11 cellular contexts compared by ENCODE assay signal in the genomic region with DNA sequence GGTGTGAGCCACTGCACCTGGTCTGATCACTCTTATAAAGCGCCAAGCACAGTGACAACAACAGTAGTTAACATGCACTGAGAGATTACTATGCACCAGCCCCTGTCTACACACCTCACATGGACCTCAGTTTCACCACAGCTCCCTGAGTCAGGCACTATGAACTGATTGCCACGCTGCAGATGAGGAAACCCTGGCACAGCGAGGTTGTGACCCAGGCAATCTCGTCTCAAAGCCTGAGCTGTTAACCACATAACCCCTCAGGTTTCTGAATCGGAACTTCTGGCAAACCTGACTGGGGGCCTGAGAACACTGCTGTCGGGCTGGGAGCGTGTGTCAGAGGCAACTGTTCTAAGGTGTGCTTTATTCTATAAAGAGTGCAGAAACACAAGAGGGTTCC. TPM values are rescaled to one million over a fixed set of nuclear protein-coding genes. Genes with fewer than 3 reads are reported as not detected.
A peak's percentile ranks its signal among the peaks of the same experiment; 100 is the strongest.
DNase-seq lines count a peak whose midpoint lies in the region; ATAC-seq and TF ChIP-seq lines count a peak whose summit lies in the region.
"Had no signal": no experiment of that assay in that cellular context is flagged by ENCODE, and none has a peak within 500 bp of the region (broad histone marks: within the 10 kb centered on the region; RNA-seq: fewer than 3 reads in every experiment).

No MANE protein-coding gene starts in this region.

- H3K9me3 ChIP-seq in thyroid gland, result no peaks in the 10 kb centered on the region
- H3K9me3 ChIP-seq: BE2C, uterus had no signal

- TF ChIP-seq POLR2A in thyroid gland (IDR thresholded peaks at IDR 0.05), result no peak

- H3K4me1 ChIP-seq in thyroid gland, result peaks cover 71 to 75% of the 10 kb centered on the region in 2 donors

- no peak overlapping the region for H3K4me3 Mint-ChIP-seq in nephron

- intact Hi-C loops in thyroid gland (cut with DNase I), result no loop called here

- TF ChIP-seq CTCF in nephron (IDR thresholded peaks at IDR 0.05; ENCODE audit: unreplicated experiment in 3 of 3), result no peak
- TF ChIP-seq CTCF in thyroid gland (IDR thresholded peaks at IDR 0.05), result no peak

- H3K27ac ChIP-seq in thyroid gland, result peak overlapping the region; percentile 54 to 91 (median 89)
- H3K27ac ChIP-seq: uterus had no signal

- H3K27me3 Mint-ChIP-seq in nephron (ENCODE audit: low read depth), result no peaks in the 10 kb centered on the region

- H3K4me1 Mint-ChIP-seq in nephron, result peaks cover 75% of the 10 kb centered on the region

- peak; percentile 92 to 93 for ATAC-seq in activated naive CD4-positive, alpha-beta T cell treated with anti-CD3 and anti-CD28 coated beads, Interleukin-2, amount 50 U/mL, for 72 hours
- ATAC-seq in HG03139 (IDR thresholded peaks at IDR 0.05; ENCODE audit: unreplicated experiment) (no peak), GM19452 (IDR thresholded peaks at IDR 0.05; ENCODE audit: unreplicated experiment) (no peak)

- no peaks in the 10 kb centered on the region for H3K9me3 Mint-ChIP-seq in activated naive CD4-positive, alpha-beta T cell treated with anti-CD3 and anti-CD28 coated beads, Interleukin-2, amount 50 U/mL, for 72 hours
- H3K9me3 Mint-ChIP-seq in nephron, result no peaks in the 10 kb centered on the region

- H3K27ac Mint-ChIP-seq in activated naive CD4-positive, alpha-beta T cell treated with anti-CD3 and anti-CD28 coated beads, Interleukin-2, amount 50 U/mL, for 72 hours, result peak overlapping the region; percentile 69 to 77
- peak overlapping the region in 2 of 3 experiments; percentile 87 to 96 for H3K27ac Mint-ChIP-seq in nephron

- no peaks in the 10 kb centered on the region for H3K36me3 Mint-ChIP-seq in activated naive CD4-positive, alpha-beta T cell treated with anti-CD3 and anti-CD28 coated beads, Interleukin-2, amount 50 U/mL, for 72 hours
- H3K36me3 Mint-ChIP-seq in nephron (ENCODE audit: low read depth), result peaks cover 17% of the 10 kb centered on the region

- 42 to 50% methylated on average over 7 of the region's 7 CpGs for WGBS in thyroid gland, 2 donors

- no peaks in the 10 kb centered on the region for H3K27me3 ChIP-seq in thyroid gland
- H3K27me3 ChIP-seq: BE2C, uterus had no signal

- no peak overlapping the region for H3K4me3 ChIP-seq in thyroid gland (replicated peaks in 1 of 3)
- H3K4me3 ChIP-seq: uterus had no signal

- DNase-seq in activated gamma-delta T cell treated with Interleukin-2 at 50 U/mL for 16 hours, result peak; percentile 54
- DNase-seq in activated gamma-delta T cell (lab: John Stamatoyannopoulos, UW), result no peak
- peak in 1 of 2 donors; percentile 53 for DNase-seq in activated naive CD4-positive, alpha-beta T cell treated with anti-CD3 and anti-CD28 coated beads, Interleukin-2, amount 50 U/mL, for 72 hours (ENCODE audit: low spot score in 2 of 2)
- peak; percentile 42 to 54 for DNase-seq in thyroid gland
- DNase-seq in NCI-H2196 (lab: John Stamatoyannopoulos, UW; ENCODE audit: unreplicated experiment), result no peak
- DNase-seq: BE2C, NCI-H2171, uterus had no signal

- no peaks in the 10 kb centered on the region for H3K36me3 ChIP-seq in thyroid gland
- H3K36me3 ChIP-seq: uterus had no signal

RNA-seq across cellular contexts. Expression of a gene that starts 38.1 kb away (rescaled TPM):
- 10 to 100 TPM in 1 of 2 donors, 1 to 10 TPM in 1; 3.6 to 91.9 TPM for total RNA-seq in activated naive CD4-positive, alpha-beta T cell treated with anti-CD3 and anti-CD28 coated beads, Interleukin-2, amount 50 U/mL, for 72 hours
- total RNA-seq in thyroid gland, result 100 to 1,000 TPM in 1 of 4 donors, 10 to 100 TPM in 3; 31.4 to 101 (median 42.6) TPM

Comparison
In these comparisons a context has a peak if more than half of its experiments do, and no peak if none do; other contexts are left out.
1. DNase-seq: peak in activated gamma-delta T cell treated with Interleukin-2 at 50 U/mL for 16 hours (single experiment) and thyroid gland (2 of 2); none in activated gamma-delta T cell (single experiment) and NCI-H2196 (single experiment).
2. ATAC-seq: peak in activated naive CD4-positive, alpha-beta T cell treated with anti-CD3 and anti-CD28 coated beads, Interleukin-2, amount 50 U/mL, for 72 hours (2 of 2); none in HG03139 (single experiment) and GM19452 (single experiment).